In genomic region chr4:54746228-54746627, GRCh38 we compare ENCODE assay signal across 11 cellular contexts.
A peak's percentile ranks its signal among the peaks of the same experiment; 100 is the strongest.
DNase-seq lines count a peak whose midpoint lies in the region; ATAC-seq and TF ChIP-seq lines count a peak whose summit lies in the region.
"Had no signal": no experiment of that assay in that cellular context is flagged by ENCODE, and none has a peak within 500 bp of the region (broad histone marks: within the 10 kb centered on the region; RNA-seq: fewer than 3 reads in every experiment).

No MANE protein-coding gene starts in this region.

- no peaks in the 10 kb centered on the region for H3K36me3 Mint-ChIP-seq in effector memory CD8-positive, alpha-beta T cell (ENCODE audit: insufficient read depth)

- ATAC-seq in effector memory CD8-positive, alpha-beta T cell (replicated peaks), result peak; percentile 64

- peak; percentile 71 for DNase-seq in EL
- peak; percentile 43 for DNase-seq in GM23248
- peak; percentile 29 for DNase-seq in LoVo (ENCODE audit: low spot score)
- no peak for DNase-seq in effector memory CD8-positive, alpha-beta T cell
- no peak for DNase-seq in NCI-H82 treated with DMSO at 0.1 percent for 48 hours (lab: John Stamatoyannopoulos, UW; ENCODE audit: unreplicated experiment)
- no peak for DNase-seq in NCI-H1436 (lab: John Stamatoyannopoulos, UW)
- no peak for DNase-seq in OCI-LY7 (ENCODE audit: low spot score)
- DNase-seq in central memory CD4-positive, alpha-beta T cell, result no peak
- DNase-seq: adrenal gland, naive B cell, NCI-H524 had no signal

- no peaks in the 10 kb centered on the region for H3K4me1 ChIP-seq in GM23248 (ENCODE audit: insufficient read depth)
- no peaks in the 10 kb centered on the region for H3K4me1 ChIP-seq in OCI-LY7 (ENCODE audit: insufficient read depth, low read length, poor library complexity, severe bottlenecking)
- H3K4me1 ChIP-seq: adrenal gland had no signal

- CTCF ChIA-PET in OCI-LY7 (lab: Charles Lee; ENCODE audit: unreplicated experiment), result no interaction called here

- in situ Hi-C loops in GM23248 (cut with MboI), result no loop called here

- H3K4me3 Mint-ChIP-seq in effector memory CD8-positive, alpha-beta T cell, result no peak overlapping the region
- H3K4me3 Mint-ChIP-seq: naive B cell had no signal

- peaks cover 6% of the 10 kb centered on the region for H3K27me3 ChIP-seq in GM23248 (replicated peaks; ENCODE audit: insufficient read depth)
- H3K27me3 ChIP-seq: adrenal gland had no signal

- 36 to 47% methylated on average over 2 of the region's 2 CpGs for WGBS in GM23248 (ENCODE audit: low coverage in 1 of 2, low lambda C conversion rate in 2 of 2, missing lambda C conversion rate in 2 of 2), 2 experiments

- H3K9me3 Mint-ChIP-seq in effector memory CD8-positive, alpha-beta T cell, result peaks cover 6 to 10% of the 10 kb centered on the region in 2 donors

- H3K9me3 ChIP-seq in GM23248 (ENCODE audit: low read depth) (no peaks in the 10 kb centered on the region), OCI-LY7 (ENCODE audit: low read length) (no peaks in the 10 kb centered on the region)
- H3K9me3 ChIP-seq: adrenal gland had no signal

- no peak overlapping the region for H3K9ac ChIP-seq in GM23248

- H3K27me3 Mint-ChIP-seq in effector memory CD8-positive, alpha-beta T cell, result no peaks in the 10 kb centered on the region

- no TSS peak for BruUV-seq in OCI-LY7 (replicated peaks; lab: Mats Ljungman, UMichigan)

- H2AFZ ChIP-seq in GM23248, result no peak overlapping the region
- H2AFZ ChIP-seq in OCI-LY7 (ENCODE audit: low read length), result no peak overlapping the region

- POLR2A ChIA-PET in OCI-LY7 (lab: Charles Lee), result no interaction called here

- intact Hi-C loops in OCI-LY7 (cut with micrococcal nuclease; ENCODE audit: unreplicated experiment), result no loop called here

- no peaks in the 10 kb centered on the region for H4K20me1 ChIP-seq in GM23248 (ENCODE audit: insufficient read depth)
- H4K20me1 ChIP-seq in OCI-LY7 (ENCODE audit: insufficient read depth, low read length), result no peaks in the 10 kb centered on the region

- H3K79me2 ChIP-seq in GM23248 (ENCODE audit: insufficient read depth) (no peaks in the 10 kb centered on the region), OCI-LY7 (ENCODE audit: insufficient read depth, low read depth, low read length) (no peaks in the 10 kb centered on the region)

- H3K4me3 ChIP-seq in GM23248 (no peak overlapping the region), OCI-LY7 (ENCODE audit: low read depth, low read length, poor library complexity, severe bottlenecking) (no peak overlapping the region)
- H3K4me3 ChIP-seq: adrenal gland had no signal

- H3K27ac Mint-ChIP-seq in effector memory CD8-positive, alpha-beta T cell, result no peak overlapping the region

- H3F3A ChIP-seq in GM23248 (ENCODE audit: insufficient read depth), result no peaks in the 10 kb centered on the region

- no peaks in the 10 kb centered on the region for H3K36me3 ChIP-seq in GM23248 (ENCODE audit: low read depth)
- no peaks in the 10 kb centered on the region for H3K36me3 ChIP-seq in OCI-LY7 (ENCODE audit: insufficient read depth, low read length)
- H3K36me3 ChIP-seq: adrenal gland had no signal

- H3K4me1 Mint-ChIP-seq in effector memory CD8-positive, alpha-beta T cell (ENCODE audit: low read depth in 2 of 2), result peaks cover 0 to 12% of the 10 kb centered on the region in 2 donors

- H3K9me2 ChIP-seq in GM23248 (ENCODE audit: insufficient read depth), result no peaks in the 10 kb centered on the region
- H3K9me2 ChIP-seq in OCI-LY7 (ENCODE audit: insufficient read depth, low read length), result no peaks in the 10 kb centered on the region

- TF ChIP-seq CTCF in OCI-LY7 (conservative IDR thresholded peaks at IDR 0.05; ENCODE audit: low read length), result no peak

- H3K4me2 ChIP-seq in GM23248 (ENCODE audit: unreplicated experiment) (no peak overlapping the region), OCI-LY7 (ENCODE audit: low read length) (no peak overlapping the region)

- H3K27ac ChIP-seq in GM23248 (no peak overlapping the region), OCI-LY7 (ENCODE audit: low read depth, low read length, poor library complexity, severe bottlenecking) (no peak overlapping the region)
- H3K27ac ChIP-seq: adrenal gland had no signal

Comparison
In these comparisons a context has a peak if more than half of its experiments do, and no peak if none do; other contexts are left out.
1. DNase-seq: peak in EL (single experiment), GM23248 (single experiment) and LoVo (single experiment); none in effector memory CD8-positive, alpha-beta T cell (0 of 3), NCI-H82 treated with DMSO at 0.1 percent for 48 hours (single experiment), NCI-H1436 (single experiment), OCI-LY7 (single experiment) and central memory CD4-positive, alpha-beta T cell (single experiment).